Comparison of ENCODE assay signal across 18 cellular contexts in genomic region chr16:64627288-64627687, GRCh38.
DNase-seq lines count a peak whose midpoint lies in the region; TF ChIP-seq lines count a peak whose summit lies in the region.
"Had no signal": no experiment of that assay in that cellular context is flagged by ENCODE, and none has a peak within 500 bp of the region (broad histone marks: within the 10 kb centered on the region; RNA-seq: fewer than 3 reads in every experiment).

No MANE protein-coding gene starts in this region.

- no peaks in the 10 kb centered on the region for H3K27me3 ChIP-seq in GM23248 (replicated peaks; ENCODE audit: insufficient read depth)
- H3K27me3 ChIP-seq in brain microvascular endothelial cell (replicated peaks), result no peaks in the 10 kb centered on the region
- H3K27me3 ChIP-seq in neural progenitor cell, result no peaks in the 10 kb centered on the region
- H3K27me3 ChIP-seq: esophagus squamous epithelium, heart left ventricle had no signal

- no peaks in the 10 kb centered on the region for H3K36me3 Mint-ChIP-seq in neural progenitor cell
- H3K36me3 Mint-ChIP-seq: activated naive CD4-positive, alpha-beta T cell treated with anti-CD3 and anti-CD28 coated beads, Interleukin-2, amount 50 U/mL, for 24 hours; natural killer cell had no signal

- TF ChIP-seq CTCF in brain microvascular endothelial cell (IDR thresholded peaks at IDR 0.05; ENCODE audit: low read depth, low read length, missing control alignments), result peak; percentile 34
- TF ChIP-seq CTCF in neural progenitor cell (IDR thresholded peaks at IDR 0.05), result no peak

- H3K4me1 ChIP-seq in GM23248 (ENCODE audit: insufficient read depth) (peaks cover 8% of the 10 kb centered on the region), neural progenitor cell (no peaks in the 10 kb centered on the region)
- H3K4me1 ChIP-seq: esophagus squamous epithelium, prostate gland had no signal

- in situ Hi-C loops in GM23248 (cut with MboI), result no loop called here
- in situ Hi-C loops in brain microvascular endothelial cell (cut with HindIII; ENCODE audit: low pct_ligation_motif_present, low sequenced_read_pairs), result no loop called here

- H3K4me3 Mint-ChIP-seq in neural progenitor cell, result no peak overlapping the region
- H3K4me3 Mint-ChIP-seq: activated naive CD4-positive, alpha-beta T cell treated with anti-CD3 and anti-CD28 coated beads, Interleukin-2, amount 50 U/mL, for 24 hours; natural killer cell had no signal

- H3K9me3 Mint-ChIP-seq in neural progenitor cell, result no peaks in the 10 kb centered on the region

- H3K27ac ChIP-seq in GM23248 (no peak overlapping the region), brain microvascular endothelial cell (no peak overlapping the region), neural progenitor cell (no peak overlapping the region)
- H3K27ac ChIP-seq: dorsolateral prefrontal cortex, esophagus squamous epithelium, heart left ventricle, prostate gland had no signal

- no peaks in the 10 kb centered on the region for H4K20me1 ChIP-seq in GM23248 (ENCODE audit: insufficient read depth)
- H4K20me1 ChIP-seq in neural progenitor cell (ENCODE audit: low read depth), result no peaks in the 10 kb centered on the region

- DNase-seq in GM23248 (peak; percentile 15), NCI-H1694 (lab: John Stamatoyannopoulos, UW) (peak; percentile 69), brain microvascular endothelial cell (no peak), neural progenitor cell (ENCODE audit: low spot score) (peak; percentile 9), GF-D8 (lab: John Stamatoyannopoulos, UW) (no peak), NCI-H2107 treated with DMSO at 0.1 percent for 48 hours (lab: John Stamatoyannopoulos, UW; ENCODE audit: unreplicated experiment) (no peak)
- no peak for DNase-seq in activated CD4-positive, alpha-beta T cell treated with anti-CD3 and anti-CD28 coated beads for 48 hours
- DNase-seq in activated naive CD4-positive, alpha-beta T cell treated with anti-CD3 and anti-CD28 coated beads, Interleukin-2, amount 50 U/mL, for 16 hours, result no peak
- DNase-seq: activated T-cell treated with anti-CD3 and anti-CD28 coated beads for 4 hours, DND-41, esophagus squamous epithelium, natural killer cell, NCI-H187, trophoblast cell had no signal

- H3K79me2 ChIP-seq in GM23248 (ENCODE audit: insufficient read depth) (no peaks in the 10 kb centered on the region), neural progenitor cell (ENCODE audit: low read depth) (no peaks in the 10 kb centered on the region)

- H3K4me2 ChIP-seq in GM23248 (ENCODE audit: unreplicated experiment) (no peak overlapping the region), neural progenitor cell (no peak overlapping the region)

- H3K27me3 Mint-ChIP-seq in neural progenitor cell (ENCODE audit: insufficient read depth, low read depth), result peaks cover 2% of the 10 kb centered on the region
- H3K27me3 Mint-ChIP-seq: activated naive CD4-positive, alpha-beta T cell treated with anti-CD3 and anti-CD28 coated beads, Interleukin-2, amount 50 U/mL, for 24 hours had no signal

- 0 out of 2 replicates have a peak, but pooled peaks cover 4% of the 10 kb centered on the region for H3K9me2 ChIP-seq in GM23248 (ENCODE audit: insufficient read depth)

- no peak overlapping the region for H2AFZ ChIP-seq in GM23248
- no peak overlapping the region for H2AFZ ChIP-seq in neural progenitor cell (replicated peaks)

- peaks cover 12% of the 10 kb centered on the region; the same call in 1 of the 2 replicates for H3F3A ChIP-seq in GM23248 (ENCODE audit: insufficient read depth)
- no peaks in the 10 kb centered on the region for H3F3A ChIP-seq in neural progenitor cell (ENCODE audit: low read depth)

- H3K36me3 ChIP-seq in GM23248 (ENCODE audit: low read depth) (no peaks in the 10 kb centered on the region), brain microvascular endothelial cell (replicated peaks) (no peaks in the 10 kb centered on the region), neural progenitor cell (no peaks in the 10 kb centered on the region)
- H3K36me3 ChIP-seq: esophagus squamous epithelium, heart left ventricle, prostate gland had no signal

- WGBS in GM23248 (ENCODE audit: low coverage in 1 of 2, low lambda C conversion rate in 2 of 2, missing lambda C conversion rate in 2 of 2), 2 experiments, result 58 to 60% methylated on average over 4 of the region's 4 CpGs

- H3K27ac Mint-ChIP-seq in neural progenitor cell, result no peak overlapping the region
- H3K27ac Mint-ChIP-seq: activated naive CD4-positive, alpha-beta T cell treated with anti-CD3 and anti-CD28 coated beads, Interleukin-2, amount 50 U/mL, for 24 hours; natural killer cell had no signal

- H3K9ac ChIP-seq in GM23248 (no peak overlapping the region), neural progenitor cell (no peak overlapping the region)

- H3K9me3 ChIP-seq in GM23248 (ENCODE audit: low read depth) (no peaks in the 10 kb centered on the region), neural progenitor cell (ENCODE audit: low read depth) (no peaks in the 10 kb centered on the region)
- H3K9me3 ChIP-seq: esophagus squamous epithelium, prostate gland had no signal

- no peak overlapping the region for H3K4me3 ChIP-seq in GM23248
- no peak overlapping the region for H3K4me3 ChIP-seq in brain microvascular endothelial cell (ENCODE audit: low read depth, low read length)
- H3K4me3 ChIP-seq in neural progenitor cell, result no peak overlapping the region
- H3K4me3 ChIP-seq: dorsolateral prefrontal cortex, esophagus squamous epithelium, heart left ventricle, prostate gland had no signal

- H3K4me1 Mint-ChIP-seq in neural progenitor cell, result no peaks in the 10 kb centered on the region
- H3K4me1 Mint-ChIP-seq: activated naive CD4-positive, alpha-beta T cell treated with anti-CD3 and anti-CD28 coated beads, Interleukin-2, amount 50 U/mL, for 24 hours; natural killer cell had no signal

Comparison
In these comparisons a context has a peak if more than half of its experiments do, and no peak if none do; other contexts are left out.
1. DNase-seq: peak in GM23248 (single experiment), NCI-H1694 (single experiment) and neural progenitor cell (single experiment); none in brain microvascular endothelial cell (single experiment), GF-D8 (single experiment), activated CD4-positive, alpha-beta T cell treated with anti-CD3 and anti-CD28 coated beads for 48 hours (single experiment), activated naive CD4-positive, alpha-beta T cell treated with anti-CD3 and anti-CD28 coated beads, Interleukin-2, amount 50 U/mL, for 16 hours (single experiment) and NCI-H2107 treated with DMSO at 0.1 percent for 48 hours (single experiment).